Comparison of ENCODE assay signal across 26 cellular contexts in genomic region chr16:86494565-86495356, GRCh38. TPM values are rescaled to one million over a fixed set of nuclear protein-coding genes. Genes with fewer than 3 reads are reported as not detected.
DNase-seq lines count a peak whose midpoint lies in the region; ATAC-seq and TF ChIP-seq lines count a peak whose summit lies in the region.
"Had no signal": no experiment of that assay in that cellular context is flagged by ENCODE, and none has a peak within 500 bp of the region (broad histone marks: within the 10 kb centered on the region; RNA-seq: fewer than 3 reads in every experiment).

No MANE protein-coding gene starts in this region.

- 13% methylated on average over 54 of the region's 54 CpGs for WGBS in prostate gland

- H3K4me3 ChIP-seq in colonic mucosa (no peak overlapping the region), left lung (peak overlapping the region in 1 of 2 donors; percentile 17), prostate gland (no peak overlapping the region), upper lobe of right lung (peak overlapping the region; percentile 33)

- ATAC-seq in left lung (no peak), upper lobe of right lung (no peak), left lobe of liver (no peak)
- ATAC-seq: naive thymus-derived CD8-positive, alpha-beta T cell had no signal

- H3K4me1 ChIP-seq in colonic mucosa (no peaks in the 10 kb centered on the region), left lung (peaks cover 0 to 5% of the 10 kb centered on the region in 2 donors), prostate gland (replicated peaks) (no peaks in the 10 kb centered on the region), upper lobe of right lung (no peaks in the 10 kb centered on the region)
- H3K4me1 ChIP-seq: parathyroid adenoma, testis had no signal

- intact Hi-C loops in colonic mucosa (cut with DNase I) (no loop called here), left lung (cut with DNase I) (no loop called here), prostate gland (cut with DNase I) (loop anchor here (5.0 kb wide), 1 partner anchor 37 kb away; no protein-coding TSS in a partner anchor), upper lobe of right lung (cut with DNase I) (no loop called here)

- peak overlapping the region; percentile 24 to 55 for H3K9ac ChIP-seq in colonic mucosa (ENCODE audit: low read depth in 2 of 2, low read length in 2 of 2)
- H3K9ac ChIP-seq: parathyroid adenoma had no signal

- H3K36me3 ChIP-seq in colonic mucosa (no peaks in the 10 kb centered on the region), left lung (no peaks in the 10 kb centered on the region), prostate gland (no peaks in the 10 kb centered on the region), upper lobe of right lung (no peaks in the 10 kb centered on the region)

- TF ChIP-seq CTCF in colonic mucosa (IDR thresholded peaks at IDR 0.05) = no peak
- no peak for TF ChIP-seq CTCF in left lung (IDR thresholded peaks at IDR 0.05)
- no peak for TF ChIP-seq CTCF in prostate gland (IDR thresholded peaks at IDR 0.05)
- TF ChIP-seq CTCF in upper lobe of right lung (IDR thresholded peaks at IDR 0.05) = no peak

- TF ChIP-seq POLR2A in prostate gland (IDR thresholded peaks at IDR 0.05) = no peak

- no peaks in the 10 kb centered on the region for H3K9me3 ChIP-seq in colonic mucosa
- no peaks in the 10 kb centered on the region for H3K9me3 ChIP-seq in left lung
- no peaks in the 10 kb centered on the region for H3K9me3 ChIP-seq in prostate gland
- H3K9me3 ChIP-seq in upper lobe of right lung = no peaks in the 10 kb centered on the region
- H3K9me3 ChIP-seq: testis had no signal

- peak overlapping the region; percentile 91 for H3K27ac ChIP-seq in colonic mucosa
- H3K27ac ChIP-seq in left lung = peak overlapping the region; percentile 70 to 72
- H3K27ac ChIP-seq in prostate gland = peak overlapping the region; percentile 72 to 80
- peak overlapping the region; percentile 47 for H3K27ac ChIP-seq in upper lobe of right lung
- H3K27ac ChIP-seq: parathyroid adenoma, testis had no signal

- DNase-seq in colonic mucosa (no peak), left lung (no peak), prostate gland (ENCODE audit: low spot score) (no peak), upper lobe of right lung (no peak), left lobe of liver (ENCODE audit: low spot score) (no peak), NCI-H2227 (lab: John Stamatoyannopoulos, UW; ENCODE audit: unreplicated experiment) (no peak)
- no peak for DNase-seq in activated CD4-positive, alpha-beta T cell treated with anti-CD3 and anti-CD28 coated beads for 1 hour
- DNase-seq: activated CD4-positive, CD25-positive, alpha-beta regulatory T cell treated with anti-CD3 and anti-CD28 coated beads, Interleukin-2, amount 50 U/mL, for 72 hours; activated naive CD4-positive, alpha-beta T cell treated with anti-CD3 and anti-CD28 coated beads for 36 hours; activated T-cell treated with anti-CD3 and anti-CD28 coated beads, Interleukin-2, amount 50 U/mL, for 48 hours; caudate nucleus; CD8-positive, alpha-beta memory T cell; DMS53; GF-D8; HFFc6; hypothalamus; mammary epithelial cell; NCI-H1694 treated with DMSO at 0.1 percent for 48 hours; NCI-H748 treated with DMSO at 0.1 percent for 48 hours; SHP77 treated with DMSO at 0.1 percent for 48 hours; stimulated activated CD4-positive, alpha-beta T cell treated with anti-CD3 and anti-CD28 coated beads, Interleukin-1b, Interleukin-23, amount 100 ng/mL, for 48 hours; SW 1271; testis had no signal

- H3K27me3 ChIP-seq in colonic mucosa (peaks cover 53% of the 10 kb centered on the region), left lung (peaks cover 56 to 91% of the 10 kb centered on the region in 2 donors), prostate gland (replicated peaks; ENCODE audit: insufficient read depth) (peaks cover 40% of the 10 kb centered on the region), upper lobe of right lung (peaks cover 84% of the 10 kb centered on the region)
- H3K27me3 ChIP-seq: testis had no signal

RNA-seq across cellular contexts. Expression of gene FOXF1, which starts 15.6 kb away (rescaled TPM):
- total RNA-seq in colonic mucosa = 10 to 100 TPM in 1 of 2 donors, 1 to 10 TPM in 1; 6.3 to 12.1 TPM
- 10 to 100 TPM; 21.7 to 30.3 TPM for total RNA-seq in left lung
- total RNA-seq in prostate gland = 1 to 10 TPM; 5.3 to 6.9 TPM
- total RNA-seq in upper lobe of right lung = 46.4 TPM
- total RNA-seq in left lobe of liver = 1.7 TPM
- total RNA-seq: activated CD8-positive, alpha-beta memory T cell treated with anti-CD3 and anti-CD28 coated beads for 36 hours; activated naive CD4-positive, alpha-beta T cell treated with anti-CD3 and anti-CD28 coated beads for 36 hours; CD8-positive, alpha-beta memory T cell; mammary epithelial cell; naive thymus-derived CD8-positive, alpha-beta T cell had no signal
